Comparison of ENCODE assay signal across 2 cellular contexts in the genomic region with DNA sequence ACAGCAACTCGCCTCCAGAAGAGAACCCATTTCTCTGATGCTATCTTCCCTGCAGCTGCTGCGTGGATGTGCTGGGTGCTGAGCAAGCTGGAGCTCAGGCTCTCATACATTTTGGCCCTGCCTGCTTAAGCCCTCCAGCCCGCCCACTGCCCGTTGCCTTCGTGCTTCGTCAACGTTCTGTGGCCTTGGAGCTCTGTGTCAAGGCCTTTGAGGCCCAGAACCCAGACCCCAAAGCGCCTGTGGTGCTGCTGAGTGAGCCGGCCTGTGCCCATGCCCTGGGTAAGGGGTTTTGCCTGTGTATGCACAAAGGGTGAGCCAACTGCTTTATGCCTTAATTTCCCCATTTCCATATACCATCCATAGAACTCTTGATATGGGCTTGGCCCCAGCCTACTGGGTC.
TF ChIP-seq lines count a peak whose summit lies in the region.

No MANE protein-coding gene starts in this region.

TF ChIP-seq in GM23338, 12 proteins besides CTCF, POLR2A, EP300 and RAD21:
- TF ChIP-seq, protein P1, sequence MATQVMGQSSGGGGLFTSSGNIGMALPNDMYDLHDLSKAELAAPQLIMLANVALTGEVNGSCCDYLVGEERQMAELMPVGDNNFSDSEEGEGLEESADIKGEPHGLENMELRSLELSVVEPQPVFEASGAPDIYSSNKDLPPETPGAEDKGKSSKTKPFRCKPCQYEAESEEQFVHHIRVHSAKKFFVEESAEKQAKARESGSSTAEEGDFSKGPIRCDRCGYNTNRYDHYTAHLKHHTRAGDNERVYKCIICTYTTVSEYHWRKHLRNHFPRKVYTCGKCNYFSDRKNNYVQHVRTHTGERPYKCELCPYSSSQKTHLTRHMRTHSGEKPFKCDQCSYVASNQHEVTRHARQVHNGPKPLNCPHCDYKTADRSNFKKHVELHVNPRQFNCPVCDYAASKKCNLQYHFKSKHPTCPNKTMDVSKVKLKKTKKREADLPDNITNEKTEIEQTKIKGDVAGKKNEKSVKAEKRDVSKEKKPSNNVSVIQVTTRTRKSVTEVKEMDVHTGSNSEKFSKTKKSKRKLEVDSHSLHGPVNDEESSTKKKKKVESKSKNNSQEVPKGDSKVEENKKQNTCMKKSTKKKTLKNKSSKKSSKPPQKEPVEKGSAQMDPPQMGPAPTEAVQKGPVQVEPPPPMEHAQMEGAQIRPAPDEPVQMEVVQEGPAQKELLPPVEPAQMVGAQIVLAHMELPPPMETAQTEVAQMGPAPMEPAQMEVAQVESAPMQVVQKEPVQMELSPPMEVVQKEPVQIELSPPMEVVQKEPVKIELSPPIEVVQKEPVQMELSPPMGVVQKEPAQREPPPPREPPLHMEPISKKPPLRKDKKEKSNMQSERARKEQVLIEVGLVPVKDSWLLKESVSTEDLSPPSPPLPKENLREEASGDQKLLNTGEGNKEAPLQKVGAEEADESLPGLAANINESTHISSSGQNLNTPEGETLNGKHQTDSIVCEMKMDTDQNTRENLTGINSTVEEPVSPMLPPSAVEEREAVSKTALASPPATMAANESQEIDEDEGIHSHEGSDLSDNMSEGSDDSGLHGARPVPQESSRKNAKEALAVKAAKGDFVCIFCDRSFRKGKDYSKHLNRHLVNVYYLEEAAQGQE (IDR thresholded peaks at IDR 0.05; ENCODE audit: unreplicated experiment), result no peak
- no peak for TF ChIP-seq EZH2 (IDR thresholded peaks at IDR 0.05; ENCODE audit: low read depth, unreplicated experiment)
- TF ChIP-seq ZNF114 (CRISPR knock-in tag; IDR thresholded peaks at IDR 0.05), result no peak
- TF ChIP-seq, protein P2, sequence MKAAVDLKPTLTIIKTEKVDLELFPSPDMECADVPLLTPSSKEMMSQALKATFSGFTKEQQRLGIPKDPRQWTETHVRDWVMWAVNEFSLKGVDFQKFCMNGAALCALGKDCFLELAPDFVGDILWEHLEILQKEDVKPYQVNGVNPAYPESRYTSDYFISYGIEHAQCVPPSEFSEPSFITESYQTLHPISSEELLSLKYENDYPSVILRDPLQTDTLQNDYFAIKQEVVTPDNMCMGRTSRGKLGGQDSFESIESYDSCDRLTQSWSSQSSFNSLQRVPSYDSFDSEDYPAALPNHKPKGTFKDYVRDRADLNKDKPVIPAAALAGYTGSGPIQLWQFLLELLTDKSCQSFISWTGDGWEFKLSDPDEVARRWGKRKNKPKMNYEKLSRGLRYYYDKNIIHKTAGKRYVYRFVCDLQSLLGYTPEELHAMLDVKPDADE (IDR thresholded peaks at IDR 0.05), result no peak
- TF ChIP-seq CREB1 (CRISPR knock-in tag; IDR thresholded peaks at IDR 0.05; ENCODE audit: low read depth), result no peak
- TF ChIP-seq, protein P3, sequence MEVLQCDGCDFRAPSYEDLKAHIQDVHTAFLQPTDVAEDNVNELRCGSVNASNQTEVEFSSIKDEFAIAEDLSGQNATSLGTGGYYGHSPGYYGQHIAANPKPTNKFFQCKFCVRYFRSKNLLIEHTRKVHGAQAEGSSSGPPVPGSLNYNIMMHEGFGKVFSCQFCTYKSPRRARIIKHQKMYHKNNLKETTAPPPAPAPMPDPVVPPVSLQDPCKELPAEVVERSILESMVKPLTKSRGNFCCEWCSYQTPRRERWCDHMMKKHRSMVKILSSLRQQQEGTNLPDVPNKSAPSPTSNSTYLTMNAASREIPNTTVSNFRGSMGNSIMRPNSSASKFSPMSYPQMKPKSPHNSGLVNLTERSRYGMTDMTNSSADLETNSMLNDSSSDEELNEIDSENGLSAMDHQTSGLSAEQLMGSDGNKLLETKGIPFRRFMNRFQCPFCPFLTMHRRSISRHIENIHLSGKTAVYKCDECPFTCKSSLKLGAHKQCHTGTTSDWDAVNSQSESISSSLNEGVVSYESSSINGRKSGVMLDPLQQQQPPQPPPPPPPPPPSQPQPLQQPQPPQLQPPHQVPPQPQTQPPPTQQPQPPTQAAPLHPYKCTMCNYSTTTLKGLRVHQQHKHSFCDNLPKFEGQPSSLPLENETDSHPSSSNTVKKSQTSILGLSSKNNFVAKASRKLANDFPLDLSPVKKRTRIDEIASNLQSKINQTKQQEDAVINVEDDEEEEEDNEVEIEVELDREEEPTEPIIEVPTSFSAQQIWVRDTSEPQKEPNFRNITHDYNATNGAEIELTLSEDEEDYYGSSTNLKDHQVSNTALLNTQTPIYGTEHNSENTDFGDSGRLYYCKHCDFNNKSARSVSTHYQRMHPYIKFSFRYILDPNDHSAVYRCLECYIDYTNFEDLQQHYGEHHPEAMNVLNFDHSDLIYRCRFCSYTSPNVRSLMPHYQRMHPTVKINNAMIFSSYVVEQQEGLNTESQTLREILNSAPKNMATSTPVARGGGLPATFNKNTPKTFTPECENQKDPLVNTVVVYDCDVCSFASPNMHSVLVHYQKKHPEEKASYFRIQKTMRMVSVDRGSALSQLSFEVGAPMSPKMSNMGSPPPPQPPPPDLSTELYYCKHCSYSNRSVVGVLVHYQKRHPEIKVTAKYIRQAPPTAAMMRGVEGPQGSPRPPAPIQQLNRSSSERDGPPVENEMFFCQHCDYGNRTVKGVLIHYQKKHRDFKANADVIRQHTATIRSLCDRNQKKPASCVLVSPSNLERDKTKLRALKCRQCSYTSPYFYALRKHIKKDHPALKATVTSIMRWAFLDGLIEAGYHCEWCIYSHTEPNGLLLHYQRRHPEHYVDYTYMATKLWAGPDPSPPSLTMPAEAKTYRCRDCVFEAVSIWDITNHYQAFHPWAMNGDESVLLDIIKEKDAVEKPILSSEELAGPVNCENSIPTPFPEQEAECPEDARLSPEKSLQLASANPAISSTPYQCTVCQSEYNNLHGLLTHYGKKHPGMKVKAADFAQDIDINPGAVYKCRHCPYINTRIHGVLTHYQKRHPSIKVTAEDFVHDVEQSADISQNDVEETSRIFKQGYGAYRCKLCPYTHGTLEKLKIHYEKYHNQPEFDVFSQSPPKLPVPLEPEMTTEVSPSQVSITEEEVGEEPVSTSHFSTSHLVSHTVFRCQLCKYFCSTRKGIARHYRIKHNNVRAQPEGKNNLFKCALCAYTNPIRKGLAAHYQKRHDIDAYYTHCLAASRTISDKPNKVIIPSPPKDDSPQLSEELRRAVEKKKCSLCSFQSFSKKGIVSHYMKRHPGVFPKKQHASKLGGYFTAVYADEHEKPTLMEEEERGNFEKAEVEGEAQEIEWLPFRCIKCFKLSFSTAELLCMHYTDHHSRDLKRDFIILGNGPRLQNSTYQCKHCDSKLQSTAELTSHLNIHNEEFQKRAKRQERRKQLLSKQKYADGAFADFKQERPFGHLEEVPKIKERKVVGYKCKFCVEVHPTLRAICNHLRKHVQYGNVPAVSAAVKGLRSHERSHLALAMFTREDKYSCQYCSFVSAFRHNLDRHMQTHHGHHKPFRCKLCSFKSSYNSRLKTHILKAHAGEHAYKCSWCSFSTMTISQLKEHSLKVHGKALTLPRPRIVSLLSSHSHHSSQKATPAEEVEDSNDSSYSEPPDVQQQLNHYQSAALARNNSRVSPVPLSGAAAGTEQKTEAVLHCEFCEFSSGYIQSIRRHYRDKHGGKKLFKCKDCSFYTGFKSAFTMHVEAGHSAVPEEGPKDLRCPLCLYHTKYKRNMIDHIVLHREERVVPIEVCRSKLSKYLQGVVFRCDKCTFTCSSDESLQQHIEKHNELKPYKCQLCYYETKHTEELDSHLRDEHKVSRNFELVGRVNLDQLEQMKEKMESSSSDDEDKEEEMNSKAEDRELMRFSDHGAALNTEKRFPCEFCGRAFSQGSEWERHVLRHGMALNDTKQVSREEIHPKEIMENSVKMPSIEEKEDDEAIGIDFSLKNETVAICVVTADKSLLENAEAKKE (CRISPR knock-in tag; IDR thresholded peaks at IDR 0.05), result no peak

TF ChIP-seq in endothelial cell of umbilical vein, 7 proteins besides CTCF, POLR2A, EP300 and RAD21:
- no peak for TF ChIP-seq JUN (IDR thresholded peaks at IDR 0.05; ENCODE audit: borderline replicate concordance, insufficient read depth, insufficient read length, low read depth)
- no peak for TF ChIP-seq EZH2 (IDR thresholded peaks at IDR 0.05; ENCODE audit: borderline replicate concordance, low read depth, low read length, severe bottlenecking)
- TF ChIP-seq, protein P4, sequence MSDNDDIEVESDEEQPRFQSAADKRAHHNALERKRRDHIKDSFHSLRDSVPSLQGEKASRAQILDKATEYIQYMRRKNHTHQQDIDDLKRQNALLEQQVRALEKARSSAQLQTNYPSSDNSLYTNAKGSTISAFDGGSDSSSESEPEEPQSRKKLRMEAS (IDR thresholded peaks at IDR 0.05; ENCODE audit: insufficient read depth, insufficient read length), result no peak
- no peak for TF ChIP-seq GATA2 (IDR thresholded peaks at IDR 0.05; ENCODE audit: insufficient read depth, insufficient read length, low read depth, low read length)
- TF ChIP-seq POLR2AphosphoS5 (IDR thresholded peaks at IDR 0.05; ENCODE audit: insufficient read depth, low read depth, low read length), result no peak
- no peak for TF ChIP-seq MYC (IDR thresholded peaks at IDR 0.05; ENCODE audit: low read depth, low read length)
- no peak for TF ChIP-seq FOS (IDR thresholded peaks at IDR 0.05; ENCODE audit: borderline replicate concordance, insufficient read depth, low read length)
